Comparison of ENCODE assay signal across 1 cellular context in the genomic region with DNA sequence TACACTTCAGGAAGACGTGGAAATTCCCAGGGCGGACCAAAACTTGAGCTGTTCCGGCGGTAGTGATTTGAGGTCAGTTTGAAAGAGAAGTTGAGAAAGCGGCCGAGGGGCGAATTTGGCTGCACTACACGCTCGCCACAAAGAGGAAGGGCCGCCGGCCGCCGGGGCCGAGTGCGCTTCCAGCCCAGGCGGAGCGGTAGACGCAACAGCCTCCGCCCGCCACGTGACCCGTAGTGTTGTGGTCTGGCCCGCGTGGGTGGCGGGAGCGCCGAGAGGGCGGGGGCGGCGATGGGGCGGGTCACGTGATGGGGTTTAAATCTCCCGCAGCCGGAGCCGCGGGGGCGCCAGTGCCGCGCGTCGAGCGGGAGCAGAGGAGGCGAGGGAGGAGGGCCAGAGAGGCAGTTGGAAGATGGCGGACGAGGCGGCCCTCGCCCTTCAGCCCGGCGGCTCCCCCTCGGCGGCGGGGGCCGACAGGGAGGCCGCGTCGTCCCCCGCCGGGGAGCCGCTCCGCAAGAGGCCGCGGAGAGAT.
TF ChIP-seq lines count a peak whose summit lies in the region.

A gene (plus strand): TSS at position 344 of the 529 bp plus-strand sequence. CDS start 66 bp downstream, at position 410.

TF ChIP-seq in K562, 482 proteins besides CTCF, POLR2A, EP300 and RAD21 (continued from another document and continues in another):
- TF ChIP-seq, protein P1, sequence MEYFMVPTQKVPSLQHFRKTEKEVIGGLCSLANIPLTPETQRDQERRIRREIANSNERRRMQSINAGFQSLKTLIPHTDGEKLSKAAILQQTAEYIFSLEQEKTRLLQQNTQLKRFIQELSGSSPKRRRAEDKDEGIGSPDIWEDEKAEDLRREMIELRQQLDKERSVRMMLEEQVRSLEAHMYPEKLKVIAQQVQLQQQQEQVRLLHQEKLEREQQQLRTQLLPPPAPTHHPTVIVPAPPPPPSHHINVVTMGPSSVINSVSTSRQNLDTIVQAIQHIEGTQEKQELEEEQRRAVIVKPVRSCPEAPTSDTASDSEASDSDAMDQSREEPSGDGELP (CRISPR knock-in tag; IDR thresholded peaks at IDR 0.05; ENCODE audit: borderline replicate concordance) = peak; percentile 96
- TF ChIP-seq, protein P2, sequence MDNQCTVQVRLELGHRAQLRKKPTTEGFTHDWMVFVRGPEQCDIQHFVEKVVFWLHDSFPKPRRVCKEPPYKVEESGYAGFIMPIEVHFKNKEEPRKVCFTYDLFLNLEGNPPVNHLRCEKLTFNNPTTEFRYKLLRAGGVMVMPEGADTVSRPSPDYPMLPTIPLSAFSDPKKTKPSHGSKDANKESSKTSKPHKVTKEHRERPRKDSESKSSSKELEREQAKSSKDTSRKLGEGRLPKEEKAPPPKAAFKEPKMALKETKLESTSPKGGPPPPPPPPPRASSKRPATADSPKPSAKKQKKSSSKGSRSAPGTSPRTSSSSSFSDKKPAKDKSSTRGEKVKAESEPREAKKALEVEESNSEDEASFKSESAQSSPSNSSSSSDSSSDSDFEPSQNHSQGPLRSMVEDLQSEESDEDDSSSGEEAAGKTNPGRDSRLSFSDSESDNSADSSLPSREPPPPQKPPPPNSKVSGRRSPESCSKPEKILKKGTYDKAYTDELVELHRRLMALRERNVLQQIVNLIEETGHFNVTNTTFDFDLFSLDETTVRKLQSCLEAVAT (IDR thresholded peaks at IDR 0.05) = peak in 1 of 2 experiments; percentile 91; a peak in 2 of 4 replicates
- TF ChIP-seq ZNF165 (CRISPR knock-in tag; IDR thresholded peaks at IDR 0.05; ENCODE audit: borderline replicate concordance) = no peak
- no peak for TF ChIP-seq SAFB2 (IDR thresholded peaks at IDR 0.05; ENCODE audit: borderline replicate concordance, low read depth, low read length, severe bottlenecking)
- TF ChIP-seq ZNF263 (CRISPR knock-in tag; IDR thresholded peaks at IDR 0.05; ENCODE audit: borderline replicate concordance) = peak; percentile 65; the same call in 1 of the 2 replicates
- TF ChIP-seq PRMT5 (CRISPR knock-in tag; IDR thresholded peaks at IDR 0.05) = no peak
- TF ChIP-seq, protein P3, sequence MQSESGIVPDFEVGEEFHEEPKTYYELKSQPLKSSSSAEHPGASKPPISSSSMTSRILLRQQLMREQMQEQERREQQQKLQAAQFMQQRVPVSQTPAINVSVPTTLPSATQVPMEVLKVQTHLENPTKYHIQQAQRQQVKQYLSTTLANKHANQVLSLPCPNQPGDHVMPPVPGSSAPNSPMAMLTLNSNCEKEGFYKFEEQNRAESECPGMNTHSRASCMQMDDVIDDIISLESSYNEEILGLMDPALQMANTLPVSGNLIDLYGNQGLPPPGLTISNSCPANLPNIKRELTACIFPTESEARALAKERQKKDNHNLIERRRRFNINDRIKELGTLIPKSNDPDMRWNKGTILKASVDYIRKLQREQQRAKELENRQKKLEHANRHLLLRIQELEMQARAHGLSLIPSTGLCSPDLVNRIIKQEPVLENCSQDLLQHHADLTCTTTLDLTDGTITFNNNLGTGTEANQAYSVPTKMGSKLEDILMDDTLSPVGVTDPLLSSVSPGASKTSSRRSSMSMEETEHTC (IDR thresholded peaks at IDR 0.05) = peak; percentile 89
- peak; percentile 30; the same call in 1 of the 2 replicates for TF ChIP-seq NCOA1 (IDR thresholded peaks at IDR 0.05; ENCODE audit: low read depth)
- TF ChIP-seq ZBED1 (IDR thresholded peaks at IDR 0.05) = peak; percentile 47; the same call in 1 of the 2 replicates
- TF ChIP-seq CBFA2T3 (IDR thresholded peaks at IDR 0.05) = peak; percentile 56
- TF ChIP-seq, protein P4, sequence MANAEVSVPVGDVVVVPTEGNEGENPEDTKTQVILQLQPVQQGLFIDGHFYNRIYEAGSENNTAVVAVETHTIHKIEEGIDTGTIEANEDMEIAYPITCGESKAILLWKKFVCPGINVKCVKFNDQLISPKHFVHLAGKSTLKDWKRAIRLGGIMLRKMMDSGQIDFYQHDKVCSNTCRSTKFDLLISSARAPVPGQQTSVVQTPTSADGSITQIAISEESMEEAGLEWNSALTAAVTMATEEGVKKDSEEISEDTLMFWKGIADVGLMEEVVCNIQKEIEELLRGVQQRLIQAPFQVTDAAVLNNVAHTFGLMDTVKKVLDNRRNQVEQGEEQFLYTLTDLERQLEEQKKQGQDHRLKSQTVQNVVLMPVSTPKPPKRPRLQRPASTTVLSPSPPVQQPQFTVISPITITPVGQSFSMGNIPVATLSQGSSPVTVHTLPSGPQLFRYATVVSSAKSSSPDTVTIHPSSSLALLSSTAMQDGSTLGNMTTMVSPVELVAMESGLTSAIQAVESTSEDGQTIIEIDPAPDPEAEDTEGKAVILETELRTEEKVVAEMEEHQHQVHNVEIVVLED (CRISPR knock-in tag; IDR thresholded peaks at IDR 0.05) = peak; percentile 71
- peak; percentile 15; the same call in 1 of the 2 replicates for TF ChIP-seq ZNF175 (CRISPR knock-in tag; IDR thresholded peaks at IDR 0.05; ENCODE audit: low read depth)
- peak; percentile 90; the same call in 1 of the 2 replicates for TF ChIP-seq ESRRA (IDR thresholded peaks at IDR 0.05; ENCODE audit: borderline replicate concordance, low read depth)
- peak; percentile 83; the same call in 1 of the 2 replicates for TF ChIP-seq MXI1 (IDR thresholded peaks at IDR 0.05; ENCODE audit: low read depth, low read length)
- peak; percentile 62; the same call in 1 of the 2 replicates for TF ChIP-seq ZEB2 (IDR thresholded peaks at IDR 0.05)
- peak; percentile 62; the same call in 1 of the 2 replicates for TF ChIP-seq E2F3 (CRISPR knock-in tag; IDR thresholded peaks at IDR 0.05)
- TF ChIP-seq, protein P5, sequence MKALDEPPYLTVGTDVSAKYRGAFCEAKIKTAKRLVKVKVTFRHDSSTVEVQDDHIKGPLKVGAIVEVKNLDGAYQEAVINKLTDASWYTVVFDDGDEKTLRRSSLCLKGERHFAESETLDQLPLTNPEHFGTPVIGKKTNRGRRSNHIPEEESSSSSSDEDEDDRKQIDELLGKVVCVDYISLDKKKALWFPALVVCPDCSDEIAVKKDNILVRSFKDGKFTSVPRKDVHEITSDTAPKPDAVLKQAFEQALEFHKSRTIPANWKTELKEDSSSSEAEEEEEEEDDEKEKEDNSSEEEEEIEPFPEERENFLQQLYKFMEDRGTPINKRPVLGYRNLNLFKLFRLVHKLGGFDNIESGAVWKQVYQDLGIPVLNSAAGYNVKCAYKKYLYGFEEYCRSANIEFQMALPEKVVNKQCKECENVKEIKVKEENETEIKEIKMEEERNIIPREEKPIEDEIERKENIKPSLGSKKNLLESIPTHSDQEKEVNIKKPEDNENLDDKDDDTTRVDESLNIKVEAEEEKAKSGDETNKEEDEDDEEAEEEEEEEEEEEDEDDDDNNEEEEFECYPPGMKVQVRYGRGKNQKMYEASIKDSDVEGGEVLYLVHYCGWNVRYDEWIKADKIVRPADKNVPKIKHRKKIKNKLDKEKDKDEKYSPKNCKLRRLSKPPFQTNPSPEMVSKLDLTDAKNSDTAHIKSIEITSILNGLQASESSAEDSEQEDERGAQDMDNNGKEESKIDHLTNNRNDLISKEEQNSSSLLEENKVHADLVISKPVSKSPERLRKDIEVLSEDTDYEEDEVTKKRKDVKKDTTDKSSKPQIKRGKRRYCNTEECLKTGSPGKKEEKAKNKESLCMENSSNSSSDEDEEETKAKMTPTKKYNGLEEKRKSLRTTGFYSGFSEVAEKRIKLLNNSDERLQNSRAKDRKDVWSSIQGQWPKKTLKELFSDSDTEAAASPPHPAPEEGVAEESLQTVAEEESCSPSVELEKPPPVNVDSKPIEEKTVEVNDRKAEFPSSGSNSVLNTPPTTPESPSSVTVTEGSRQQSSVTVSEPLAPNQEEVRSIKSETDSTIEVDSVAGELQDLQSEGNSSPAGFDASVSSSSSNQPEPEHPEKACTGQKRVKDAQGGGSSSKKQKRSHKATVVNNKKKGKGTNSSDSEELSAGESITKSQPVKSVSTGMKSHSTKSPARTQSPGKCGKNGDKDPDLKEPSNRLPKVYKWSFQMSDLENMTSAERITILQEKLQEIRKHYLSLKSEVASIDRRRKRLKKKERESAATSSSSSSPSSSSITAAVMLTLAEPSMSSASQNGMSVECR (CRISPR knock-in tag; IDR thresholded peaks at IDR 0.05) = peak; percentile 88
- peak; percentile 99 for TF ChIP-seq RAD51 (IDR thresholded peaks at IDR 0.05; ENCODE audit: borderline replicate concordance, low read depth)
- peak; percentile 98 for TF ChIP-seq POLR2G (IDR thresholded peaks at IDR 0.05; ENCODE audit: low read depth, low read length)
- TF ChIP-seq EGR1 (conservative IDR thresholded peaks at IDR 0.05) = peak; percentile 100
- TF ChIP-seq GTF2E2 (tag; IDR thresholded peaks at IDR 0.05) = peak; percentile 92
- TF ChIP-seq SMAD4 (CRISPR knock-in tag; conservative IDR thresholded peaks at IDR 0.05) = peak; percentile 100
- TF ChIP-seq KAT7 (CRISPR knock-in tag; IDR thresholded peaks at IDR 0.05; ENCODE audit: borderline replicate concordance) = peak; percentile 92; the same call in 1 of the 2 replicates
- TF ChIP-seq, protein P6, sequence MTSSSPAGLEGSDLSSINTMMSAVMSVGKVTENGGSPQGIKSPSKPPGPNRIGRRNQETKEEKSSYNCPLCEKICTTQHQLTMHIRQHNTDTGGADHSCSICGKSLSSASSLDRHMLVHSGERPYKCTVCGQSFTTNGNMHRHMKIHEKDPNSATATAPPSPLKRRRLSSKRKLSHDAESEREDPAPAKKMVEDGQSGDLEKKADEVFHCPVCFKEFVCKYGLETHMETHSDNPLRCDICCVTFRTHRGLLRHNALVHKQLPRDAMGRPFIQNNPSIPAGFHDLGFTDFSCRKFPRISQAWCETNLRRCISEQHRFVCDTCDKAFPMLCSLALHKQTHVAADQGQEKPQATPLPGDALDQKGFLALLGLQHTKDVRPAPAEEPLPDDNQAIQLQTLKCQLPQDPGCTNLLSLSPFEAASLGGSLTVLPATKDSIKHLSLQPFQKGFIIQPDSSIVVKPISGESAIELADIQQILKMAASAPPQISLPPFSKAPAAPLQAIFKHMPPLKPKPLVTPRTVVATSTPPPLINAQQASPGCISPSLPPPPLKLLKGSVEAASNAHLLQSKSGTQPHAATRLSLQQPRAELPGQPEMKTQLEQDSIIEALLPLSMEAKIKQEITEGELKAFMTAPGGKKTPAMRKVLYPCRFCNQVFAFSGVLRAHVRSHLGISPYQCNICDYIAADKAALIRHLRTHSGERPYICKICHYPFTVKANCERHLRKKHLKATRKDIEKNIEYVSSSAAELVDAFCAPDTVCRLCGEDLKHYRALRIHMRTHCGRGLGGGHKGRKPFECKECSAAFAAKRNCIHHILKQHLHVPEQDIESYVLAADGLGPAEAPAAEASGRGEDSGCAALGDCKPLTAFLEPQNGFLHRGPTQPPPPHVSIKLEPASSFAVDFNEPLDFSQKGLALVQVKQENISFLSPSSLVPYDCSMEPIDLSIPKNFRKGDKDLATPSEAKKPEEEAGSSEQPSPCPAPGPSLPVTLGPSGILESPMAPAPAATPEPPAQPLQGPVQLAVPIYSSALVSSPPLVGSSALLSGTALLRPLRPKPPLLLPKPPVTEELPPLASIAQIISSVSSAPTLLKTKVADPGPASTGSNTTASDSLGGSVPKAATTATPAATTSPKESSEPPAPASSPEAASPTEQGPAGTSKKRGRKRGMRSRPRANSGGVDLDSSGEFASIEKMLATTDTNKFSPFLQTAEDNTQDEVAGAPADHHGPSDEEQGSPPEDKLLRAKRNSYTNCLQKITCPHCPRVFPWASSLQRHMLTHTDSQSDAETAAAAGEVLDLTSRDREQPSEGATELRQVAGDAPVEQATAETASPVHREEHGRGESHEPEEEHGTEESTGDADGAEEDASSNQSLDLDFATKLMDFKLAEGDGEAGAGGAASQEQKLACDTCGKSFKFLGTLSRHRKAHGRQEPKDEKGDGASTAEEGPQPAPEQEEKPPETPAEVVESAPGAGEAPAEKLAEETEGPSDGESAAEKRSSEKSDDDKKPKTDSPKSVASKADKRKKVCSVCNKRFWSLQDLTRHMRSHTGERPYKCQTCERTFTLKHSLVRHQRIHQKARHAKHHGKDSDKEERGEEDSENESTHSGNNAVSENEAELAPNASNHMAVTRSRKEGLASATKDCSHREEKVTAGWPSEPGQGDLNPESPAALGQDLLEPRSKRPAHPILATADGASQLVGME (CRISPR knock-in tag; IDR thresholded peaks at IDR 0.05) = 0 out of 2 replicates have a peak, but pooled peaks have one; percentile 17
- peak; percentile 27 to 64; a peak in 2 of 4 replicates for TF ChIP-seq TRIM24 (IDR thresholded peaks at IDR 0.05)
- TF ChIP-seq ARNT (IDR thresholded peaks at IDR 0.05) = peak in 1 of 2 experiments; percentile 26; a peak in 1 of 4 replicates
- peak; percentile 69 for TF ChIP-seq ZKSCAN1 (IDR thresholded peaks at IDR 0.05; ENCODE audit: low read depth, low read length)
- peak; percentile 78; the same call in 1 of the 2 replicates for TF ChIP-seq ZNF644 (tag; IDR thresholded peaks at IDR 0.05; ENCODE audit: low read depth)
- TF ChIP-seq ZBTB7A (IDR thresholded peaks at IDR 0.05; ENCODE audit: borderline replicate concordance, control insufficient read depth, low read depth, low read length) = peak; percentile 81; the same call in 1 of the 2 replicates
- 0 out of 2 replicates have a peak, but pooled peaks have one; percentile 8 for TF ChIP-seq ZNF41 (CRISPR knock-in tag; conservative IDR thresholded peaks at IDR 0.05)
- peak; percentile 46 for TF ChIP-seq TCF3 (CRISPR knock-in tag; IDR thresholded peaks at IDR 0.05)
- peak; percentile 89 for TF ChIP-seq TEAD4 (IDR thresholded peaks at IDR 0.05; ENCODE audit: low read length)
- no peak for TF ChIP-seq TEAD4 (CRISPR knock-in tag; IDR thresholded peaks at IDR 0.05; ENCODE audit: borderline replicate concordance)
- TF ChIP-seq KLF6 (CRISPR knock-in tag; IDR thresholded peaks at IDR 0.05; ENCODE audit: borderline replicate concordance) = peak; percentile 81; the same call in 1 of the 2 replicates
- peak; percentile 64; the same call in 1 of the 2 replicates for TF ChIP-seq ATF7 (IDR thresholded peaks at IDR 0.05)
- TF ChIP-seq KDM2B (CRISPR knock-in tag; IDR thresholded peaks at IDR 0.05) = peak; percentile 57; the same call in 1 of the 2 replicates
- TF ChIP-seq EP400 (IDR thresholded peaks at IDR 0.05) = peak; percentile 94
- TF ChIP-seq, protein P7, sequence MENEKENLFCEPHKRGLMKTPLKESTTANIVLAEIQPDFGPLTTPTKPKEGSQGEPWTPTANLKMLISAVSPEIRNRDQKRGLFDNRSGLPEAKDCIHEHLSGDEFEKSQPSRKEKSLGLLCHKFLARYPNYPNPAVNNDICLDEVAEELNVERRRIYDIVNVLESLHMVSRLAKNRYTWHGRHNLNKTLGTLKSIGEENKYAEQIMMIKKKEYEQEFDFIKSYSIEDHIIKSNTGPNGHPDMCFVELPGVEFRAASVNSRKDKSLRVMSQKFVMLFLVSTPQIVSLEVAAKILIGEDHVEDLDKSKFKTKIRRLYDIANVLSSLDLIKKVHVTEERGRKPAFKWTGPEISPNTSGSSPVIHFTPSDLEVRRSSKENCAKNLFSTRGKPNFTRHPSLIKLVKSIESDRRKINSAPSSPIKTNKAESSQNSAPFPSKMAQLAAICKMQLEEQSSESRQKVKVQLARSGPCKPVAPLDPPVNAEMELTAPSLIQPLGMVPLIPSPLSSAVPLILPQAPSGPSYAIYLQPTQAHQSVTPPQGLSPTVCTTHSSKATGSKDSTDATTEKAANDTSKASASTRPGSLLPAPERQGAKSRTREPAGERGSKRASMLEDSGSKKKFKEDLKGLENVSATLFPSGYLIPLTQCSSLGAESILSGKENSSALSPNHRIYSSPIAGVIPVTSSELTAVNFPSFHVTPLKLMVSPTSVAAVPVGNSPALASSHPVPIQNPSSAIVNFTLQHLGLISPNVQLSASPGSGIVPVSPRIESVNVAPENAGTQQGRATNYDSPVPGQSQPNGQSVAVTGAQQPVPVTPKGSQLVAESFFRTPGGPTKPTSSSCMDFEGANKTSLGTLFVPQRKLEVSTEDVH (IDR thresholded peaks at IDR 0.05; ENCODE audit: low read depth, partially characterized antibody) = peak; percentile 82
- TF ChIP-seq JUND (IDR thresholded peaks at IDR 0.05; ENCODE audit: borderline replicate concordance, low read depth, low read length) = peak; percentile 58
- TF ChIP-seq JUND (tag; IDR thresholded peaks at IDR 0.05; ENCODE audit: borderline replicate concordance, low read depth, low read length) = no peak; the same call in 2 of the 3 replicates
